ENCODE assay signal across 11 cellular contexts in the genomic region with DNA sequence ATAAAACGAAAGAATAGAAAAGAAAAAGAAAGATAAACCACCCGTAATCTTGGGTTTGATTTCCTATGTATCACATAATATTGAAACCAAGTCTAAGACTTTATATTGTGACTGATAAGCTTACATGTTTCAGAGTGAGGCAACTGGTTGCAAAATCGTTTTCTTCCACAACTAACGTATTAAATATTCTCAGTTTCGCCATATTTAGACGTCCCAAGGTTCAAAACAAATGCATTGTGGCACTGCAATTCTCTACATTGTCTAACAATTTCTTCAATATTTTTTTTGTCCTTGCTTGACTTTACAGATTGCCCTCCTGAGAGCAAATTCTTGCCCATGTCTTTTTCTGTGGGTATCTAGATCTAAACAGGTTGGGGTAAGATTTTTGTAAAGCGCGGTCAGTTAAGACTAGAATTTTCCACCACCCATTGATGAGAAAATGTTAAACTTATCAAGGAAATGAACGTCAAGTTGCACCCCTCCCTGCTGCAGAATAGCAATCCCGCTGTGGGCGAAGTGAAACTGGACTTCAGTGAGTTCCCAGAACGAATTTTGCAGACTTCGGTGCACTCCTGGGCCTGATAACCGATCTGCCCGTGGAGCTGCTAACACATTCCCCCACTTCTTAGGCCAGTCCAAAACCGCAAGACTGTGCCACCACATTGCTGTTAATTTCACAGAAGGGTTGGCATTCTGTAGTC. TPM values are rescaled to one million over a fixed set of nuclear protein-coding genes. Genes with fewer than 3 reads are reported as not detected.
DNase-seq lines count a peak whose midpoint lies in the region; ATAC-seq and TF ChIP-seq lines count a peak whose summit lies in the region.
"Had no signal": no experiment of that assay in that cellular context is flagged by ENCODE, and none has a peak within 500 bp of the region (broad histone marks: within the 10 kb centered on the region; RNA-seq: fewer than 3 reads in every experiment).

No MANE protein-coding gene starts in this region.

- DNase-seq in IMR-90, result peak; percentile 65
- peak; percentile 76 for DNase-seq in choroid plexus epithelial cell (ENCODE audit: low read depth)
- DNase-seq in mesendoderm, result no peak
- DNase-seq in NCI-H748 treated with DMSO at 0.1 percent for 48 hours (lab: John Stamatoyannopoulos, UW), result no peak
- no peak for DNase-seq in activated CD4-positive, alpha-beta T cell treated with anti-CD3 and anti-CD28 coated beads for 1 hour
- DNase-seq: activated T-cell treated with anti-CD3 and anti-CD28 coated beads, Interleukin-2, amount 50 U/mL, for 24 hours; COR-L47; NK-92 treated with Interleukin-12 subunit alpha and Interleukin-12 subunit beta, amount 100 ng/mL, for 24 hours had no signal

- intact Hi-C loops in IMR-90 (cut with micrococcal nuclease), result loop anchor here (1.0 to 5.0 kb wide), 7 partner anchors 8 to 1071 kb away; no protein-coding TSS in a partner anchor

- H3K23ac ChIP-seq in IMR-90 (ENCODE audit: low read depth, low read length), result peak overlapping the region; percentile 98
- no peak overlapping the region for H3K23ac ChIP-seq in mesendoderm (ENCODE audit: low read length)

- BruUV-seq in IMR-90 (replicated peaks; lab: Mats Ljungman, UMichigan), result no TSS peak

- peak overlapping the region; percentile 70 for H3K18ac ChIP-seq in IMR-90 (ENCODE audit: low read depth, low read length)
- H3K18ac ChIP-seq in mesendoderm (ENCODE audit: low read length), result peak overlapping the region; percentile 65

- H4K91ac ChIP-seq in IMR-90 (ENCODE audit: insufficient read depth, low read depth, low read length), result peak overlapping the region; percentile 81

- H3K27me3 ChIP-seq in IMR-90 (ENCODE audit: control insufficient read depth, insufficient read depth, low read length) (no peaks in the 10 kb centered on the region), mesendoderm (ENCODE audit: insufficient read depth, low read length, poor library complexity) (no peaks in the 10 kb centered on the region)

- H3K56ac ChIP-seq in IMR-90 (ENCODE audit: extremely low read depth, insufficient read depth, low read length) (peak overlapping the region; percentile 90), mesendoderm (ENCODE audit: low read length) (peak overlapping the region; percentile 86)

- peak overlapping the region; percentile 99 for H3K27ac ChIP-seq in 22Rv1
- peak overlapping the region; percentile 95 for H3K27ac ChIP-seq in IMR-90 (ENCODE audit: insufficient read depth, low read length)
- no peak overlapping the region for H3K27ac ChIP-seq in mesendoderm (ENCODE audit: low read depth, low read length)

- H3K9me1 ChIP-seq in IMR-90 (ENCODE audit: insufficient read depth, low read length), result no peaks in the 10 kb centered on the region

- H4K5ac ChIP-seq in IMR-90 (ENCODE audit: low read depth, low read length) (peak overlapping the region; percentile 58), mesendoderm (ENCODE audit: low read length) (no peak overlapping the region)

- H3K4ac ChIP-seq in IMR-90 (ENCODE audit: low read depth, low read length), result peak overlapping the region; percentile 95
- no peak overlapping the region for H3K4ac ChIP-seq in mesendoderm (ENCODE audit: low read depth, low read length)

- peak overlapping the region; percentile 86 for H2AK9ac ChIP-seq in IMR-90 (replicated peaks; ENCODE audit: low read depth, low read length, poor library complexity)

- H2AFZ ChIP-seq in IMR-90 (replicated peaks; ENCODE audit: low read length, poor library complexity), result no peak overlapping the region

- H2BK15ac ChIP-seq in IMR-90 (ENCODE audit: low read depth, low read length) (peak overlapping the region; percentile 20; the same call in 1 of the 3 replicates), mesendoderm (replicated peaks; ENCODE audit: low read depth) (no peak overlapping the region)

- H3K4me2 ChIP-seq in IMR-90 (ENCODE audit: low read depth, low read length), result peak overlapping the region; percentile 95
- peak overlapping the region; percentile 68 for H3K4me2 ChIP-seq in mesendoderm (ENCODE audit: low read length)

- no peak overlapping the region for H2BK20ac ChIP-seq in IMR-90 (ENCODE audit: low read depth, low read length)

- H3K14ac ChIP-seq in IMR-90 (replicated peaks; ENCODE audit: low read depth, low read length), result peak overlapping the region; percentile 97

- H4K8ac ChIP-seq in IMR-90 (ENCODE audit: low read depth in 2 of 2, low read length in 2 of 2) (peak overlapping the region; percentile 54 to 71; a peak in 3 of 4 replicates), mesendoderm (ENCODE audit: low read depth, low read length) (no peak overlapping the region)

- H3K4me3 ChIP-seq in IMR-90 (ENCODE audit: insufficient read depth, low read depth, low read length), result peak overlapping the region; percentile 69
- H3K4me3 ChIP-seq in choroid plexus epithelial cell (ENCODE audit: low read depth, low read length), result peak overlapping the region; percentile 86
- H3K4me3 ChIP-seq in mesendoderm (ENCODE audit: low read length), result peak overlapping the region; percentile 57

- no peak for TF ChIP-seq RAD21 in IMR-90 (IDR thresholded peaks at IDR 0.05; ENCODE audit: low read length)

- H2BK120ac ChIP-seq in IMR-90 (ENCODE audit: low read depth, low read length), result peak overlapping the region; percentile 82
- no peak overlapping the region for H2BK120ac ChIP-seq in mesendoderm (ENCODE audit: low read depth, low read length)

- H2BK5ac ChIP-seq in IMR-90 (ENCODE audit: low read depth, low read length, poor library complexity, severe bottlenecking) (peak overlapping the region; percentile 89), mesendoderm (ENCODE audit: low read length) (peak overlapping the region; percentile 35)

- 0% methylated on average over 5 of the region's 16 CpGs; no CpG with 5 or more reads in 1 of the 2 experiments for WGBS in IMR-90 (ENCODE audit: extremely low coverage in 2 of 2, insufficient read length in 1 of 2), 2 experiments
- no CpG with 5 or more reads among the region's 16 CpGs for WGBS in mesendoderm (ENCODE audit: extremely low coverage, insufficient coverage, low lambda C conversion rate)

- peak; percentile 23 for TF ChIP-seq POLR2A in IMR-90 (IDR thresholded peaks at IDR 0.05; ENCODE audit: low read depth, low read length)

- POLR2A ChIA-PET in IMR-90 (lab: Charles Lee; ENCODE audit: unreplicated experiment), result interaction anchor here (1.5 kb wide), 1 partner anchor 12 kb away, joined by 3 read pairs; no protein-coding TSS in a partner anchor

- peaks cover 18% of the 10 kb centered on the region for H3K4me1 ChIP-seq in IMR-90 (ENCODE audit: control insufficient read depth, insufficient read depth, low read length)
- H3K4me1 ChIP-seq in mesendoderm (ENCODE audit: control insufficient read depth, low read depth, low read length), result peaks cover 11% of the 10 kb centered on the region

- ATAC-seq in IMR-90 (ENCODE audit: low read depth), result no peak
- ATAC-seq in HG03039 (IDR thresholded peaks at IDR 0.05; ENCODE audit: unreplicated experiment), result no peak
- no peak for ATAC-seq in HG03520 (IDR thresholded peaks at IDR 0.05; ENCODE audit: unreplicated experiment)

- dilution Hi-C loops in IMR-90 (cut with HindIII; ENCODE audit: low sequenced_read_pairs, unreplicated experiment), result no loop called here

- TF ChIP-seq CTCF in 22Rv1 (IDR thresholded peaks at IDR 0.05) (no peak), IMR-90 (conservative IDR thresholded peaks at IDR 0.05; ENCODE audit: low read depth, low read length) (no peak), choroid plexus epithelial cell (conservative IDR thresholded peaks at IDR 0.05; ENCODE audit: low read depth, low read length) (no peak)

- H3K79me2 ChIP-seq in mesendoderm (ENCODE audit: control insufficient read depth, insufficient read depth, low read length), result peaks cover 58% of the 10 kb centered on the region

- H3K36me3 ChIP-seq in IMR-90 (ENCODE audit: control insufficient read depth, insufficient read depth, low read length) (peaks cover 34% of the 10 kb centered on the region), mesendoderm (ENCODE audit: control insufficient read depth, insufficient read depth, low read length) (peaks cover 13% of the 10 kb centered on the region)

- CTCF ChIA-PET in IMR-90 (lab: Yijun Ruan, JAX), result interaction anchor here (0.6 kb wide), 1 partner anchor 109 kb away, joined by 3 read pairs; no protein-coding TSS in a partner anchor

- in situ Hi-C loops in IMR-90 (cut with MboI; ENCODE audit: low sequenced_read_pairs), result no loop called here

- peaks cover 0 to 10% of the 10 kb centered on the region in 2 experiments; a peak in 1 of 4 replicates for H3K79me1 ChIP-seq in IMR-90 (ENCODE audit: low read depth in 1 of 2, low read length in 2 of 2)
- peaks cover 16% of the 10 kb centered on the region for H3K79me1 ChIP-seq in mesendoderm (ENCODE audit: low read length)

- H3K9ac ChIP-seq in IMR-90 (ENCODE audit: low read depth, low read length), result peak overlapping the region; percentile 99
- H3K9ac ChIP-seq in mesendoderm (ENCODE audit: low read length), result peak overlapping the region; percentile 80

- H2AK5ac ChIP-seq in IMR-90 (ENCODE audit: low read depth, low read length) (0 out of 2 replicates have a peak overlapping the region, but pooled peaks have one; percentile 50), mesendoderm (ENCODE audit: low read length) (no peak overlapping the region)

- H4K20me1 ChIP-seq in IMR-90 (ENCODE audit: insufficient read depth, low read length), result peaks cover 20% of the 10 kb centered on the region

- H3K9me3 ChIP-seq in IMR-90 (ENCODE audit: control insufficient read depth, insufficient read depth, low read length), result no peaks in the 10 kb centered on the region

TF ChIP-seq in IMR-90, 13 proteins besides CTCF, POLR2A, EP300 and RAD21 (continues in another document):
- TF ChIP-seq FOS (IDR thresholded peaks at IDR 0.05; ENCODE audit: low read depth, low read length) (no peak), USF2 (IDR thresholded peaks at IDR 0.05; ENCODE audit: low read depth, low read length) (no peak)

RNA-seq across cellular contexts. Expression of gene TBX3, which starts 2.7 kb away (rescaled TPM):
- total RNA-seq in IMR-90 (2012; rRNA removed), result 15.8 and 18.6 TPM in 2 replicates
- 40.5 and 44.9 TPM in 2 replicates for polyA plus RNA-seq in IMR-90 (2012; rRNA removed)
- 13.1 and 30.1 TPM in 2 replicates for polyA plus RNA-seq in IMR-90 (2012; cell fraction: cytosol; rRNA removed)
- polyA plus RNA-seq in IMR-90 (2012; cell fraction: nucleus; rRNA removed; ENCODE audit: low replicate concordance), result 165 and 239 TPM in 2 replicates
- polyA plus RNA-seq in mesendoderm (2013, experiment 1 of 2), result 2.1 TPM
- polyA plus RNA-seq in mesendoderm (2013, experiment 2 of 2), result 2.1 TPM

Comparison
In these comparisons a context has a peak if more than half of its experiments do, and no peak if none do; other contexts are left out.
1. DNase-seq: peak in IMR-90 (single experiment) and choroid plexus epithelial cell (single experiment); none in mesendoderm (single experiment), NCI-H748 treated with DMSO at 0.1 percent for 48 hours (single experiment) and activated CD4-positive, alpha-beta T cell treated with anti-CD3 and anti-CD28 coated beads for 1 hour (single experiment).
2. Peak in every context shown above with its lines, with median percentiles within 50 percentile points of each other: H3K4me3 ChIP-seq.